In genomic region chr9:132516911-132517310, GRCh38 we compare ENCODE assay signal across 1 cellular context.
TF ChIP-seq lines count a peak whose summit lies in the region.

No MANE protein-coding gene starts in this region.

TF ChIP-seq in SK-N-SH, 30 proteins besides CTCF, POLR2A, EP300 and RAD21 (continued from another document):
- TF ChIP-seq REST (IDR thresholded peaks at IDR 0.05; ENCODE audit: low read depth, low read length) (no peak), TAF1 (IDR thresholded peaks at IDR 0.05; ENCODE audit: borderline replicate concordance, low read depth, low read length) (no peak), TCF12 (IDR thresholded peaks at IDR 0.05) (no peak), ZBTB33 (IDR thresholded peaks at IDR 0.05; ENCODE audit: borderline replicate concordance, low read depth) (no peak), USF2 (IDR thresholded peaks at IDR 0.05; ENCODE audit: borderline replicate concordance, low read depth, low read length) (no peak), CHD2 (IDR thresholded peaks at IDR 0.05; ENCODE audit: low read length, partially characterized antibody) (no peak), MAX (IDR thresholded peaks at IDR 0.05; ENCODE audit: low read depth) (no peak), NFIC (IDR thresholded peaks at IDR 0.05; ENCODE audit: borderline replicate concordance) (no peak), MXI1 (IDR thresholded peaks at IDR 0.05; ENCODE audit: low read depth, low read length) (no peak), PBX3 (IDR thresholded peaks at IDR 0.05) (no peak), USF1 (IDR thresholded peaks at IDR 0.05; ENCODE audit: borderline replicate concordance, low read depth) (no peak), SMC3 (IDR thresholded peaks at IDR 0.05; ENCODE audit: low read depth, low read length) (no peak), RXRA (IDR thresholded peaks at IDR 0.05; ENCODE audit: borderline replicate concordance, low read depth) (no peak), RFX5 (IDR thresholded peaks at IDR 0.05; ENCODE audit: low read length) (no peak)
